Comparison of ENCODE assay signal across 17 cellular contexts in genomic region chr2:170512271-170512670, GRCh38.
A peak's percentile ranks its signal among the peaks of the same experiment; 100 is the strongest.
DNase-seq lines count a peak whose midpoint lies in the region; FAIRE-seq and TF ChIP-seq lines count a peak whose summit lies in the region.
"Had no signal": no experiment of that assay in that cellular context is flagged by ENCODE, and none has a peak within 500 bp of the region (broad histone marks: within the 10 kb centered on the region; RNA-seq: fewer than 3 reads in every experiment).

No MANE protein-coding gene starts in this region.

- TF ChIP-seq POLR2A in erythroblast (IDR thresholded peaks at IDR 0.05; ENCODE audit: low read length), result no peak

- DNase-seq in Ammon's horn (ENCODE audit: low spot score), result peak; percentile 86
- peak; percentile 3 for DNase-seq in NCI-H69 (lab: John Stamatoyannopoulos, UW)
- DNase-seq in frontal cortex (ENCODE audit: low spot score in 2 of 2), result peak; percentile 17 to 19
- peak in 49 of 56 donors; percentile 7 to 85 (median 58) for DNase-seq in nucleus accumbens (lab: John Stamatoyannopoulos, UW)
- no peak for DNase-seq in erythroblast (lab: John Stamatoyannopoulos, UW)
- DNase-seq in NOMO-1 treated with DMSO at 0.1 percent for 48 hours (lab: John Stamatoyannopoulos, UW; ENCODE audit: unreplicated experiment), result no peak
- DNase-seq in NCI-H2171 treated with DMSO at 0.1 percent for 48 hours (lab: John Stamatoyannopoulos, UW), result no peak
- no peak for DNase-seq in stimulated activated naive CD4-positive, alpha-beta T cell (lab: John Stamatoyannopoulos, UW)
- DNase-seq: activated CD8-positive, alpha-beta memory T cell treated with anti-CD3 and anti-CD28 coated beads for 24 hours; activated naive CD8-positive, alpha-beta T cell treated with anti-CD3 and anti-CD28 coated beads for 36 hours; CD8-positive, alpha-beta memory T cell; effector CD8-positive, alpha-beta T cell; NCI-H1048; NCI-H2171; psoas muscle had no signal

- FAIRE-seq in frontal cortex (lab: Jason Lieb, UNC), result no peak
- FAIRE-seq: H54, K562 had no signal

Comparison
In these comparisons a context has a peak if more than half of its experiments do, and no peak if none do; other contexts are left out.
1. DNase-seq: peak in Ammon's horn (single experiment), NCI-H69 (single experiment), frontal cortex (2 of 2) and nucleus accumbens (49 of 56); none in erythroblast (0 of 2), NOMO-1 treated with DMSO at 0.1 percent for 48 hours (single experiment), NCI-H2171 treated with DMSO at 0.1 percent for 48 hours (single experiment) and stimulated activated naive CD4-positive, alpha-beta T cell (0 of 6).